18 cellular contexts compared by ENCODE assay signal in genomic region chr10:62812672-62813439, GRCh38. TPM values are rescaled to one million over a fixed set of nuclear protein-coding genes. Genes with fewer than 3 reads are reported as not detected.
A peak's percentile ranks its signal among the peaks of the same experiment; 100 is the strongest.
DNase-seq lines count a peak whose midpoint lies in the region; ATAC-seq, FAIRE-seq and TF ChIP-seq lines count a peak whose summit lies in the region.
"Had no signal": no experiment of that assay in that cellular context is flagged by ENCODE, and none has a peak within 500 bp of the region (broad histone marks: within the 10 kb centered on the region; RNA-seq: fewer than 3 reads in every experiment).

No MANE protein-coding gene starts in this region.

- peak overlapping the region; percentile 27 for H3K4me3 Mint-ChIP-seq in astrocyte (ENCODE audit: unreplicated experiment)
- H3K4me3 Mint-ChIP-seq in stimulated activated naive CD8-positive, alpha-beta T cell treated with anti-CD3 and anti-CD28 coated beads, Interleukin-15, amount 100 ng/mL, for 72 hours, result peak overlapping the region; percentile 91 to 94

- H3K27ac Mint-ChIP-seq in astrocyte (ENCODE audit: unreplicated experiment), result no peak overlapping the region
- H3K27ac Mint-ChIP-seq in stimulated activated naive CD8-positive, alpha-beta T cell treated with anti-CD3 and anti-CD28 coated beads, Interleukin-15, amount 100 ng/mL, for 72 hours, result peak overlapping the region in 1 of 2 donors; percentile 43

- H4K20me1 ChIP-seq in mammary epithelial cell (ENCODE audit: insufficient read depth, low read length) (no peaks in the 10 kb centered on the region), astrocyte (ENCODE audit: insufficient read depth, low read length) (peaks cover 53% of the 10 kb centered on the region)

- no peak overlapping the region for H2AFZ ChIP-seq in mammary epithelial cell (ENCODE audit: low read depth, low read length)
- no peak overlapping the region for H2AFZ ChIP-seq in astrocyte (ENCODE audit: low read depth, low read length)

- H3K79me2 ChIP-seq in mammary epithelial cell (ENCODE audit: insufficient read depth, low read length) (peaks cover 15% of the 10 kb centered on the region), astrocyte (ENCODE audit: insufficient read depth, low read length) (peaks cover 10% of the 10 kb centered on the region)

- peaks cover 12% of the 10 kb centered on the region for H3K36me3 Mint-ChIP-seq in astrocyte (ENCODE audit: low read depth, unreplicated experiment)

- peaks cover 0 to 18% of the 10 kb centered on the region in 2 donors for H3K27me3 ChIP-seq in breast epithelium
- H3K27me3 ChIP-seq in mammary epithelial cell (ENCODE audit: insufficient read depth, low read length), result peaks cover 8% of the 10 kb centered on the region
- H3K27me3 ChIP-seq in astrocyte (ENCODE audit: insufficient read depth, low read length), result peaks cover 24% of the 10 kb centered on the region

- H3K4me1 ChIP-seq in breast epithelium (peaks cover 4 to 17% of the 10 kb centered on the region in 2 donors), mammary epithelial cell (ENCODE audit: insufficient read depth, low read length) (peaks cover 20% of the 10 kb centered on the region), astrocyte (ENCODE audit: insufficient read depth, low read length) (peaks cover 25% of the 10 kb centered on the region)

- 94% methylated on average over 10 of the region's 13 CpGs for WGBS in mammary epithelial cell (ENCODE audit: low coverage, missing lambda C conversion rate)

- FAIRE-seq in astrocyte (lab: Jason Lieb, UNC), result no peak
- FAIRE-seq: G401.6 had no signal

- TF ChIP-seq POLR2A in breast epithelium (IDR thresholded peaks at IDR 0.05) (no peak), GM18505 (IDR thresholded peaks at IDR 0.05; ENCODE audit: borderline replicate concordance, extremely low read depth, insufficient read depth, insufficient read length) (peak; percentile 35)

- H3K27ac ChIP-seq in breast epithelium (peak overlapping the region; percentile 82 to 94), mammary epithelial cell (ENCODE audit: insufficient read depth, low read depth, low read length) (no peak overlapping the region), astrocyte (ENCODE audit: low read depth, low read length) (no peak overlapping the region)
- H3K27ac ChIP-seq: adrenal gland, gastrocnemius medialis, VCaP had no signal

- H3K27me3 Mint-ChIP-seq in astrocyte (ENCODE audit: low read depth, unreplicated experiment), result peaks cover 14% of the 10 kb centered on the region
- no peaks in the 10 kb centered on the region for H3K27me3 Mint-ChIP-seq in stimulated activated naive CD8-positive, alpha-beta T cell treated with anti-CD3 and anti-CD28 coated beads, Interleukin-15, amount 100 ng/mL, for 72 hours

- no peak overlapping the region for H3K9ac ChIP-seq in mammary epithelial cell (ENCODE audit: insufficient read depth, low read length)
- no peak overlapping the region for H3K9ac ChIP-seq in astrocyte (ENCODE audit: low read length)

- H3K36me3 ChIP-seq in breast epithelium (no peaks in the 10 kb centered on the region), mammary epithelial cell (ENCODE audit: insufficient read depth, low read length) (no peaks in the 10 kb centered on the region), astrocyte (ENCODE audit: insufficient read depth, low read length) (peaks cover 2% of the 10 kb centered on the region)
- H3K36me3 ChIP-seq: adrenal gland, gastrocnemius medialis had no signal

- TF ChIP-seq CTCF in breast epithelium (IDR thresholded peaks at IDR 0.05), result no peak
- no peak for TF ChIP-seq CTCF in mammary epithelial cell (conservative IDR thresholded peaks at IDR 0.05 in 1 of 2, IDR thresholded peaks at IDR 0.05 in 1 of 2; ENCODE audit: extremely low read depth in 1 of 2, insufficient read depth in 1 of 2, low read depth in 1 of 2, low read length in 2 of 2)
- no peak for TF ChIP-seq CTCF in astrocyte (IDR thresholded peaks at IDR 0.05; ENCODE audit: insufficient read depth, low read depth, low read length)

- no peaks in the 10 kb centered on the region for H3K9me3 Mint-ChIP-seq in astrocyte (ENCODE audit: unreplicated experiment)
- H3K9me3 Mint-ChIP-seq in stimulated activated naive CD8-positive, alpha-beta T cell treated with anti-CD3 and anti-CD28 coated beads, Interleukin-15, amount 100 ng/mL, for 72 hours, result no peaks in the 10 kb centered on the region

- dilution Hi-C loops in mammary epithelial cell (cut with HindIII; ENCODE audit: low sequenced_read_pairs), result no loop called here

- in situ Hi-C loops in mammary epithelial cell (cut with MboI; ENCODE audit: low sequenced_read_pairs in 2 of 2), result loop anchor here in 1 of 2 donors (25.0 kb wide), 1 partner anchor 376 kb away; no protein-coding TSS in a partner anchor

- H3K4me1 Mint-ChIP-seq in astrocyte (ENCODE audit: low read depth, unreplicated experiment), result peaks cover 37% of the 10 kb centered on the region
- peaks cover 86% of the 10 kb centered on the region for H3K4me1 Mint-ChIP-seq in stimulated activated naive CD8-positive, alpha-beta T cell treated with anti-CD3 and anti-CD28 coated beads, Interleukin-15, amount 100 ng/mL, for 72 hours

- no peak overlapping the region for H3K4me2 ChIP-seq in mammary epithelial cell (ENCODE audit: insufficient read depth, low read depth, low read length)
- no peak overlapping the region for H3K4me2 ChIP-seq in astrocyte (ENCODE audit: low read length)

- intact Hi-C loops in breast epithelium (cut with DNase I; ENCODE audit: low total_unique reads), result no loop called here
- intact Hi-C loops in mammary epithelial cell (cut with micrococcal nuclease), result no loop called here

- H3K9me3 ChIP-seq in breast epithelium, result no peaks in the 10 kb centered on the region
- H3K9me3 ChIP-seq in mammary epithelial cell (replicated peaks; ENCODE audit: insufficient read depth, low read length), result no peaks in the 10 kb centered on the region
- no peaks in the 10 kb centered on the region for H3K9me3 ChIP-seq in astrocyte (ENCODE audit: insufficient read depth, low read depth, low read length)
- H3K9me3 ChIP-seq: adrenal gland, gastrocnemius medialis had no signal

- no peak for DNase-seq in breast epithelium (ENCODE audit: low spot score in 2 of 2)
- no peak for DNase-seq in mammary epithelial cell
- no peak for DNase-seq in astrocyte (ENCODE audit: low read depth)
- peak in 1 of 2 donors; percentile 6 for DNase-seq in stimulated activated naive CD8-positive, alpha-beta T cell treated with anti-CD3 and anti-CD28 coated beads, Interleukin-15, amount 100 ng/mL, for 72 hours
- no peak for DNase-seq in NCI-H2196 (lab: John Stamatoyannopoulos, UW; ENCODE audit: unreplicated experiment)
- DNase-seq: activated CD8-positive, alpha-beta memory T cell treated with anti-CD3 and anti-CD28 coated beads, Interleukin-2, amount 50 U/mL, for 4 hours; adrenal gland; AML-193; gastrocnemius medialis; NCI-H526; nucleus accumbens; SW 1271 had no signal

- CTCF ChIA-PET in mammary epithelial cell (lab: Charles Lee; ENCODE audit: low non-redundant PET), result no interaction called here

- H3K4me3 ChIP-seq in breast epithelium (peak overlapping the region in 2 of 3 donors; percentile 65 to 94), mammary epithelial cell (replicated peaks in 1 of 3; ENCODE audit: insufficient read depth in 1 of 3, low read depth in 2 of 3, low read length in 3 of 3) (no peak overlapping the region), astrocyte (ENCODE audit: insufficient read depth, low read depth, low read length) (no peak overlapping the region)
- H3K4me3 ChIP-seq: adrenal gland, gastrocnemius medialis had no signal

- BruUV-seq in mammary epithelial cell (replicated peaks; lab: Mats Ljungman, UMichigan), result no TSS peak

- no peak for ATAC-seq in GM18505 (IDR thresholded peaks at IDR 0.05; ENCODE audit: unreplicated experiment)
- no peak for ATAC-seq in stimulated activated naive CD8-positive, alpha-beta T cell treated with anti-CD3 and anti-CD28 coated beads, Interleukin-15, amount 100 ng/mL, for 72 hours
- ATAC-seq in GM18519 (IDR thresholded peaks at IDR 0.05; ENCODE audit: low FRiP score, unreplicated experiment), result no peak
- no peak for ATAC-seq in GM19455 (IDR thresholded peaks at IDR 0.05; ENCODE audit: unreplicated experiment)
- ATAC-seq: gastrocnemius medialis, Right ventricle myocardium inferior had no signal

RNA-seq across cellular contexts. Expression of gene EGR2, which starts 3.3 kb away (rescaled TPM):
- total RNA-seq in breast epithelium (1 to 10 TPM in 2 of 3 donors, under 1 TPM in 1; 0.32 to 9.2 (median 4.3) TPM), mammary epithelial cell (1 to 10 TPM in 1 of 2 donors, under 1 TPM in 1; 0.64 to 1.2 TPM), astrocyte (12.1 and 22.9 TPM in 2 replicates)
- polyA plus RNA-seq in mammary epithelial cell, result 0.23 TPM
- not detected for polyA minus RNA-seq in mammary epithelial cell

RNA-seq across cellular contexts. Expression of gene ADO, which starts 8.3 kb away (rescaled TPM):
- 10 to 100 TPM; 13.9 to 27.1 (median 22.9) TPM for total RNA-seq in breast epithelium
- 10 to 100 TPM; 22.3 to 26.5 TPM for total RNA-seq in mammary epithelial cell
- polyA plus RNA-seq in mammary epithelial cell, result 9.8 TPM
- 7.7 TPM for polyA minus RNA-seq in mammary epithelial cell
- 29.0 and 31.1 TPM in 2 replicates for total RNA-seq in astrocyte

Comparison
In these comparisons a context has a peak if more than half of its experiments do, and no peak if none do; other contexts are left out.
1. H3K27ac ChIP-seq: peak in breast epithelium (2 of 2); none in mammary epithelial cell (single experiment) and astrocyte (single experiment).
2. H3K4me3 ChIP-seq: peak in breast epithelium (2 of 3); none in mammary epithelial cell (0 of 3) and astrocyte (single experiment).